ENCODE assay signal across 1 cellular context in the genomic region with DNA sequence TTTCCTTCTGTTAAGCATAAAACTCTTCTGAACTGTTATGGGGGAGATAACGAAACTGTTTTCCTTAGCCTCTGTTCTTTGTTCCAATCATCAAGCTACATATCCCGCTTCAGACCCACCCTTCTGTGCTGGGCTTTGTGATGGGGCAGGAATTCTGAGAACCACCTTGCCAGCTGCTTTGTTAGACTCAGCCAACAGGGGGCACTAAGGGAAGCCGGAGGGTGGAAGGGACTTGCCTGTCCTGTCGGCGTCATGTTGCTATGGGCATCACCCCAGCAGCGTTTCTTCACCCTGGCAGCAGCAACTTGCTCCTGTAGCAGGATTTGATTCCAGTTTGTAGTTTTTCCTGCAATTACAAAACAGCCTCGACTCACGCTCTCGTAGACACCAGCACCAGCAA.
TF ChIP-seq lines count a peak whose summit lies in the region.

No MANE protein-coding gene starts in this region.

TF ChIP-seq in H1, 55 proteins besides CTCF, POLR2A, EP300 and RAD21 (continued from another document):
- TF ChIP-seq, protein P1, sequence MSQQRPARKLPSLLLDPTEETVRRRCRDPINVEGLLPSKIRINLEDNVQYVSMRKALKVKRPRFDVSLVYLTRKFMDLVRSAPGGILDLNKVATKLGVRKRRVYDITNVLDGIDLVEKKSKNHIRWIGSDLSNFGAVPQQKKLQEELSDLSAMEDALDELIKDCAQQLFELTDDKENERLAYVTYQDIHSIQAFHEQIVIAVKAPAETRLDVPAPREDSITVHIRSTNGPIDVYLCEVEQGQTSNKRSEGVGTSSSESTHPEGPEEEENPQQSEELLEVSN (IDR thresholded peaks at IDR 0.05) = no peak
- TF ChIP-seq CEBPB (IDR thresholded peaks at IDR 0.05; ENCODE audit: low read depth, low read length) (0 out of 2 replicates have a peak, but pooled peaks have one; percentile 24), SAP30 (IDR thresholded peaks at IDR 0.05; ENCODE audit: insufficient read depth, insufficient replicate concordance, low read length) (no peak)
TF ChIP-seq in H1: peak in this region for 5.
